1 cellular context compared by ENCODE assay signal in the genomic region with DNA sequence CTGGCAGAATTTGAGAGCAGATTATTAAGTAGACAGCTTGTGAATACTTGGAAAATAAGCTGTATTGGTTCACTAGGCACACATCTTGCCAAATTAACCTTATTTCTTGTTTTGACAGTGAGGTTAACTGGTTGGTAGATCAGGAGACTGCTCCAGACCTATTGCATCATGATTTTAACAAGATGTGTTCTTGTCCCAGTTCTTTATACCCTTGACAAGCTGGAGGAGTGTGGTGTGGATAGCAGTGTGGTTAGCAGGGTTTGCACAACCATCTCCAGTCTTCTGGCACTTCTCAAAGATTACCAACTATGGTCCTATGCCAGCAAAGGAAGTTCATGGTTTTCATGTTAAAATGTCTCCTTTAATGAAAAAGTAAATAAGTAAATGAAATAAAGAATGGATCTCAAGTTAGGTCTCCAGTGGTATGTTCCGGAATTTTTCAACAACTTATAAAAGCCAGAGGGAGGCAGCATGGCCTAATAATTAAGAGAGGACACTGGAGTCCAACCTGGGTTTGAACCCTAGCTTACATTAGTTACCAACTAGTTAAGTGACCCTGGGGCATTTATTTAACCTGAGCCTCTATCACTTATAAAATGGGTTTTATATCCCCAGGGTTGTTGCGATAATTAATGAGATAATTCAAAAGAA.
TF ChIP-seq lines count a peak whose summit lies in the region.

No MANE protein-coding gene starts in this region.

TF ChIP-seq in liver, 16 proteins besides CTCF, POLR2A, EP300 and RAD21:
- TF ChIP-seq, protein P1, sequence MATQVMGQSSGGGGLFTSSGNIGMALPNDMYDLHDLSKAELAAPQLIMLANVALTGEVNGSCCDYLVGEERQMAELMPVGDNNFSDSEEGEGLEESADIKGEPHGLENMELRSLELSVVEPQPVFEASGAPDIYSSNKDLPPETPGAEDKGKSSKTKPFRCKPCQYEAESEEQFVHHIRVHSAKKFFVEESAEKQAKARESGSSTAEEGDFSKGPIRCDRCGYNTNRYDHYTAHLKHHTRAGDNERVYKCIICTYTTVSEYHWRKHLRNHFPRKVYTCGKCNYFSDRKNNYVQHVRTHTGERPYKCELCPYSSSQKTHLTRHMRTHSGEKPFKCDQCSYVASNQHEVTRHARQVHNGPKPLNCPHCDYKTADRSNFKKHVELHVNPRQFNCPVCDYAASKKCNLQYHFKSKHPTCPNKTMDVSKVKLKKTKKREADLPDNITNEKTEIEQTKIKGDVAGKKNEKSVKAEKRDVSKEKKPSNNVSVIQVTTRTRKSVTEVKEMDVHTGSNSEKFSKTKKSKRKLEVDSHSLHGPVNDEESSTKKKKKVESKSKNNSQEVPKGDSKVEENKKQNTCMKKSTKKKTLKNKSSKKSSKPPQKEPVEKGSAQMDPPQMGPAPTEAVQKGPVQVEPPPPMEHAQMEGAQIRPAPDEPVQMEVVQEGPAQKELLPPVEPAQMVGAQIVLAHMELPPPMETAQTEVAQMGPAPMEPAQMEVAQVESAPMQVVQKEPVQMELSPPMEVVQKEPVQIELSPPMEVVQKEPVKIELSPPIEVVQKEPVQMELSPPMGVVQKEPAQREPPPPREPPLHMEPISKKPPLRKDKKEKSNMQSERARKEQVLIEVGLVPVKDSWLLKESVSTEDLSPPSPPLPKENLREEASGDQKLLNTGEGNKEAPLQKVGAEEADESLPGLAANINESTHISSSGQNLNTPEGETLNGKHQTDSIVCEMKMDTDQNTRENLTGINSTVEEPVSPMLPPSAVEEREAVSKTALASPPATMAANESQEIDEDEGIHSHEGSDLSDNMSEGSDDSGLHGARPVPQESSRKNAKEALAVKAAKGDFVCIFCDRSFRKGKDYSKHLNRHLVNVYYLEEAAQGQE (IDR thresholded peaks at IDR 0.05) = no peak
- TF ChIP-seq FOXA2 (IDR thresholded peaks at IDR 0.05) (no peak), HNF4G (IDR thresholded peaks at IDR 0.05) (no peak), RXRA (IDR thresholded peaks at IDR 0.05) (no peak), JUND (IDR thresholded peaks at IDR 0.05) (no peak), EGR1 (IDR thresholded peaks at IDR 0.05; ENCODE audit: low read depth in 2 of 2) (no peak)
